In genomic region chr12:93275589-93275988, GRCh38 we compare ENCODE assay signal across 21 cellular contexts.
DNase-seq lines count a peak whose midpoint lies in the region; ATAC-seq, FAIRE-seq and TF ChIP-seq lines count a peak whose summit lies in the region.
"Had no signal": no experiment of that assay in that cellular context is flagged by ENCODE, and none has a peak within 500 bp of the region (broad histone marks: within the 10 kb centered on the region; RNA-seq: fewer than 3 reads in every experiment).

No MANE protein-coding gene starts in this region.

- no peaks in the 10 kb centered on the region for H3K79me2 ChIP-seq in HepG2 (ENCODE audit: insufficient read depth, low read length)

- ATAC-seq in HepG2 (no peak), right lobe of liver (no peak), GM21528 (IDR thresholded peaks at IDR 0.05; ENCODE audit: low FRiP score, unreplicated experiment) (no peak)
- ATAC-seq in stimulated activated effector memory CD8-positive, alpha-beta T cell treated with anti-CD3 and anti-CD28 coated beads, Interleukin-12 subunit alpha, Interleukin-12 subunit beta, amount 100 ng/mL, for 72 hours, result peak; percentile 36
- ATAC-seq: GM12878 had no signal

- H3K27ac ChIP-seq in HepG2 (ENCODE audit: extremely low read length, insufficient read depth, low read length) (no peak overlapping the region), right lobe of liver (no peak overlapping the region)
- H3K27ac ChIP-seq: BLaER1, GM23248, HL-60 had no signal

- WGBS in HepG2 (ENCODE audit: low lambda C conversion rate), result 94% methylated on average over 6 of the region's 7 CpGs
- WGBS in right lobe of liver (ENCODE audit: insufficient coverage, low coverage, low lambda C conversion rate, missing lambda C conversion rate), result 82% methylated on average over 2 of the region's 7 CpGs

- H3K27me3 ChIP-seq in HepG2 (ENCODE audit: control insufficient read depth in 1 of 2, insufficient read depth in 2 of 2, low read length in 2 of 2), result no peaks in the 10 kb centered on the region
- no peaks in the 10 kb centered on the region for H3K27me3 ChIP-seq in right lobe of liver
- H3K27me3 ChIP-seq: BLaER1 had no signal

- intact Hi-C loops in HepG2 (cut with micrococcal nuclease; ENCODE audit: unreplicated experiment) (no loop called here), right lobe of liver (cut with DNase I) (no loop called here)

- TF ChIP-seq RAD21 in HepG2 (CRISPR knock-in tag; IDR thresholded peaks at IDR 0.05), result no peak

- H4K20me1 ChIP-seq in HepG2 (ENCODE audit: insufficient read depth, low read length), result no peaks in the 10 kb centered on the region
- H4K20me1 ChIP-seq: BLaER1 had no signal

- no peak overlapping the region for H2AFZ ChIP-seq in HepG2 (ENCODE audit: low read length)
- H2AFZ ChIP-seq: GM23248 had no signal

- FAIRE-seq in HepG2 (lab: Jason Lieb, UNC), result no peak
- FAIRE-seq: GM12878, GM19239, H54 had no signal

- TF ChIP-seq CTCF in HepG2 (CRISPR knock-in tag; IDR thresholded peaks at IDR 0.05) (no peak), right lobe of liver (IDR thresholded peaks at IDR 0.05) (no peak), neural crest cell (conservative IDR thresholded peaks at IDR 0.05) (no peak)

- DNase-seq in HepG2 (ENCODE audit: low spot score), result no peak
- no peak for DNase-seq in right lobe of liver
- DNase-seq in neural crest cell (ENCODE audit: low read depth, low spot score), result no peak
- no peak for DNase-seq in stimulated activated effector memory CD8-positive, alpha-beta T cell treated with anti-CD3 and anti-CD28 coated beads, Interleukin-12 subunit alpha, Interleukin-12 subunit beta, amount 100 ng/mL, for 72 hours (ENCODE audit: low spot score in 2 of 2)
- no peak for DNase-seq in DMS53 treated with DMSO at 0.1 percent for 48 hours (lab: John Stamatoyannopoulos, UW; ENCODE audit: unreplicated experiment)
- no peak for DNase-seq in T-helper 9 cell
- DNase-seq: 8988T; CD4-positive, alpha-beta memory T cell; DMS153; DMS79 treated with DMSO at 0.1 percent for 48 hours; EL; GM23248; HCEC 1CT; IMR-90 had no signal

- no peak overlapping the region for H3K4me2 ChIP-seq in HepG2 (ENCODE audit: low read depth, low read length)
- H3K4me2 ChIP-seq: BLaER1 had no signal

- no peaks in the 10 kb centered on the region for H3K36me3 Mint-ChIP-seq in neural crest cell (ENCODE audit: low read depth)
- H3K36me3 Mint-ChIP-seq in stimulated activated effector memory CD8-positive, alpha-beta T cell treated with anti-CD3 and anti-CD28 coated beads, Interleukin-12 subunit alpha, Interleukin-12 subunit beta, amount 100 ng/mL, for 72 hours, result no peaks in the 10 kb centered on the region
- H3K36me3 Mint-ChIP-seq: CD14-positive monocyte; CD4-positive, alpha-beta memory T cell had no signal

- POLR2A ChIA-PET in HepG2 (lab: Yijun Ruan, JAX), result no interaction called here

- H3K27me3 Mint-ChIP-seq in neural crest cell (ENCODE audit: low read depth), result no peaks in the 10 kb centered on the region

- H3K4me1 Mint-ChIP-seq in neural crest cell, result peaks cover 23% of the 10 kb centered on the region
- H3K4me1 Mint-ChIP-seq in stimulated activated effector memory CD8-positive, alpha-beta T cell treated with anti-CD3 and anti-CD28 coated beads, Interleukin-12 subunit alpha, Interleukin-12 subunit beta, amount 100 ng/mL, for 72 hours, result peaks cover 7% of the 10 kb centered on the region
- H3K4me1 Mint-ChIP-seq: CD14-positive monocyte had no signal

- CTCF ChIA-PET in HepG2 (lab: Yijun Ruan, JAX; ENCODE audit: low intra/inter-chr PET ratio, low total read pairs), result no interaction called here

- no peak overlapping the region for H3K9ac ChIP-seq in HepG2 (ENCODE audit: insufficient read depth, low read depth, low read length)
- H3K9ac ChIP-seq: BLaER1, GM23248 had no signal

- in situ Hi-C loops in HepG2 (cut with HindIII; ENCODE audit: extremely low pct_ligation_motif_present, low pct_unique_long_range_greater_than_20kb), result no loop called here

- no peak overlapping the region for H3K4me3 Mint-ChIP-seq in neural crest cell
- H3K4me3 Mint-ChIP-seq in stimulated activated effector memory CD8-positive, alpha-beta T cell treated with anti-CD3 and anti-CD28 coated beads, Interleukin-12 subunit alpha, Interleukin-12 subunit beta, amount 100 ng/mL, for 72 hours, result no peak overlapping the region
- H3K4me3 Mint-ChIP-seq: CD14-positive monocyte; CD4-positive, alpha-beta memory T cell had no signal

- H3K27ac Mint-ChIP-seq in neural crest cell (ENCODE audit: unreplicated experiment), result peak overlapping the region; percentile 10
- no peak overlapping the region for H3K27ac Mint-ChIP-seq in stimulated activated effector memory CD8-positive, alpha-beta T cell treated with anti-CD3 and anti-CD28 coated beads, Interleukin-12 subunit alpha, Interleukin-12 subunit beta, amount 100 ng/mL, for 72 hours
- H3K27ac Mint-ChIP-seq: CD14-positive monocyte had no signal

- H3K36me3 ChIP-seq in HepG2 (replicated peaks in 1 of 2; ENCODE audit: control insufficient read depth in 1 of 2, insufficient read depth in 2 of 2, low read length in 2 of 2) (no peaks in the 10 kb centered on the region), right lobe of liver (no peaks in the 10 kb centered on the region)
- H3K36me3 ChIP-seq: BLaER1 had no signal

- no peak overlapping the region for H3K4me3 ChIP-seq in HepG2 (replicated peaks in 1 of 3; ENCODE audit: insufficient read depth in 1 of 3, low read depth in 2 of 3, low read length in 3 of 3)
- H3K4me3 ChIP-seq in right lobe of liver, result no peak overlapping the region
- H3K4me3 ChIP-seq: BLaER1, GM12878, GM23248 had no signal

- H3K4me1 ChIP-seq in HepG2 (ENCODE audit: insufficient read depth, low read length), result peaks cover 52% of the 10 kb centered on the region
- no peaks in the 10 kb centered on the region for H3K4me1 ChIP-seq in right lobe of liver

- no TSS peak for BruUV-seq in HepG2 (replicated peaks; lab: Mats Ljungman, UMichigan)

- TF ChIP-seq EP300 in HepG2 (IDR thresholded peaks at IDR 0.05; ENCODE audit: low read depth in 2 of 2, low read length in 2 of 2) (no peak), HepG2 (CRISPR knock-in tag; IDR thresholded peaks at IDR 0.05; ENCODE audit: borderline replicate concordance) (no peak)

- TF ChIP-seq POLR2A in HepG2 (IDR thresholded peaks at IDR 0.05; ENCODE audit: insufficient read depth in 1 of 2, low read depth in 2 of 2, low read length in 2 of 2) (no peak), right lobe of liver (IDR thresholded peaks at IDR 0.05) (no peak)

- H3K9me3 ChIP-seq in HepG2 (ENCODE audit: low read length) (no peaks in the 10 kb centered on the region), right lobe of liver (no peaks in the 10 kb centered on the region)

- H3K9me3 Mint-ChIP-seq in neural crest cell, result no peaks in the 10 kb centered on the region
- no peaks in the 10 kb centered on the region for H3K9me3 Mint-ChIP-seq in stimulated activated effector memory CD8-positive, alpha-beta T cell treated with anti-CD3 and anti-CD28 coated beads, Interleukin-12 subunit alpha, Interleukin-12 subunit beta, amount 100 ng/mL, for 72 hours

TF ChIP-seq in HepG2, 621 proteins besides CTCF, POLR2A, EP300 and RAD21:
- TF ChIP-seq ZBTB33 (CRISPR knock-in tag; IDR thresholded peaks at IDR 0.05) (peak; percentile 11; the same call in 1 of the 2 replicates), ZNF879 (CRISPR knock-in tag; IDR thresholded peaks at IDR 0.05) (no peak), ATF7 (IDR thresholded peaks at IDR 0.05) (no peak), ATF7 (CRISPR knock-in tag; IDR thresholded peaks at IDR 0.05) (no peak), ZNF296 (CRISPR knock-in tag; conservative IDR thresholded peaks at IDR 0.05) (no peak), ZNF263 (CRISPR knock-in tag; IDR thresholded peaks at IDR 0.05) (0 out of 2 replicates have a peak, but pooled peaks have one; percentile 12), ZFP41 (CRISPR knock-in tag; IDR thresholded peaks at IDR 0.05; ENCODE audit: borderline replicate concordance) (no peak), NAIF1 (CRISPR knock-in tag; IDR thresholded peaks at IDR 0.05; ENCODE audit: borderline replicate concordance) (no peak), ZSCAN31 (CRISPR knock-in tag; IDR thresholded peaks at IDR 0.05; ENCODE audit: low read depth) (no peak)
